ENCODE assay signal across 9 cellular contexts in the genomic region with DNA sequence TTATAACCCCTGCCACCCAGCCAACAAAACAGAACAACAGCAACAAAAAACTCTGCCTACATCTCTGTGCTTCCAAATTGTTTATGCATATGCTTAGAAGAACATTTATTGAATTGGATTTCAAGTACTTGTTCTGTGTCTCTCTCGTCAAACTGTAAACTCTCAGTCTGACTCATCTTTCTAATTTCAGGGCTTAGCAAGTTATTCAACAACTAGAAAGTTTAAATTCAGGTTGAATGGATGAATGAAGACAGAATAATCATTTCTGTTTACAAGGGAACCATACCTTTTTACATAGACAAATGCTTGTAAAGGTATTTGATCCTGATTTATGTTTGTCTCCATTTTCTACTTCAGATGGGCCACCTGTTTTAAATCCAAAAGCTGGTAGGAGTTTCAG. TPM values are rescaled to one million over a fixed set of nuclear protein-coding genes. Genes with fewer than 3 reads are reported as not detected.
A peak's percentile ranks its signal among the peaks of the same experiment; 100 is the strongest.
DNase-seq lines count a peak whose midpoint lies in the region; ATAC-seq and TF ChIP-seq lines count a peak whose summit lies in the region.
"Had no signal": no experiment of that assay in that cellular context is flagged by ENCODE, and none has a peak within 500 bp of the region (broad histone marks: within the 10 kb centered on the region; RNA-seq: fewer than 3 reads in every experiment).

No MANE protein-coding gene starts in this region.

- H3K4me1 Mint-ChIP-seq in Caco-2 (ENCODE audit: low read depth, unreplicated experiment): peaks cover 17% of the 10 kb centered on the region

- H3K27me3 ChIP-seq in Caco-2 (replicated peaks; ENCODE audit: control insufficient read depth, insufficient read depth, low read length) (no peaks in the 10 kb centered on the region), esophagus squamous epithelium (peaks cover 0 to 26% (median 0%) of the 10 kb centered on the region in 4 donors), thyroid gland (no peaks in the 10 kb centered on the region)

- TF ChIP-seq POLR2A in esophagus squamous epithelium (IDR thresholded peaks at IDR 0.05) (no peak), thyroid gland (IDR thresholded peaks at IDR 0.05) (no peak)

- no peak for TF ChIP-seq CTCF in Caco-2 (IDR thresholded peaks at IDR 0.05; ENCODE audit: insufficient read depth in 1 of 2, low read depth in 1 of 2, low read length in 1 of 2, severe bottlenecking in 1 of 2, unreplicated experiment in 1 of 2)
- no peak for TF ChIP-seq CTCF in esophagus squamous epithelium (IDR thresholded peaks at IDR 0.05)
- TF ChIP-seq CTCF in thyroid gland (IDR thresholded peaks at IDR 0.05): no peak

- intact Hi-C loops in Caco-2 (cut with micrococcal nuclease; ENCODE audit: unreplicated experiment): loop anchor here (2.0 kb wide), 1 partner anchor 53 kb away; no protein-coding TSS in a partner anchor
- intact Hi-C loops in esophagus squamous epithelium (cut with DNase I): no loop called here
- intact Hi-C loops in thyroid gland (cut with DNase I): no loop called here

- H3K27ac Mint-ChIP-seq in Caco-2 (ENCODE audit: unreplicated experiment): no peak overlapping the region

- no peaks in the 10 kb centered on the region for H3K9me3 ChIP-seq in Caco-2
- H3K9me3 ChIP-seq in esophagus squamous epithelium: no peaks in the 10 kb centered on the region
- H3K9me3 ChIP-seq in thyroid gland: no peaks in the 10 kb centered on the region

- ATAC-seq in GM19043 (IDR thresholded peaks at IDR 0.05; ENCODE audit: low read depth, unreplicated experiment): peak; percentile 44
- ATAC-seq in HG03342 (IDR thresholded peaks at IDR 0.05; ENCODE audit: unreplicated experiment): peak; percentile 31

- POLR2A ChIA-PET in Caco-2 (lab: Charles Lee): interaction anchor here (0.6 kb wide), 1 partner anchor 39 kb away, joined by 3 read pairs; no protein-coding TSS in a partner anchor

- BruUV-seq in Caco-2 (replicated peaks; lab: Mats Ljungman, UMichigan): no TSS peak

- H3K4me1 ChIP-seq in Caco-2: peaks cover 17% of the 10 kb centered on the region
- H3K4me1 ChIP-seq in esophagus squamous epithelium: peaks cover 9 to 59% (median 27%) of the 10 kb centered on the region in 3 donors
- peaks cover 0 to 23% of the 10 kb centered on the region in 2 donors for H3K4me1 ChIP-seq in thyroid gland

- no peaks in the 10 kb centered on the region for H3K9me3 Mint-ChIP-seq in Caco-2 (ENCODE audit: unreplicated experiment)

- H3K27ac ChIP-seq in esophagus squamous epithelium (peak overlapping the region in 2 of 4 donors; percentile 93 to 94), thyroid gland (no peak overlapping the region)

- CTCF ChIA-PET in Caco-2 (lab: Charles Lee): no interaction called here

- H3K36me3 ChIP-seq in Caco-2 (ENCODE audit: control insufficient read depth, insufficient read depth, low read length): no peaks in the 10 kb centered on the region
- no peaks in the 10 kb centered on the region for H3K36me3 ChIP-seq in esophagus squamous epithelium
- no peaks in the 10 kb centered on the region for H3K36me3 ChIP-seq in thyroid gland

- H3K4me3 ChIP-seq in Caco-2 (ENCODE audit: low read depth, low read length) (no peak overlapping the region), esophagus squamous epithelium (no peak overlapping the region), thyroid gland (replicated peaks in 1 of 3) (no peak overlapping the region)

- H3K4me3 Mint-ChIP-seq in Caco-2 (ENCODE audit: unreplicated experiment): peak overlapping the region; percentile 85

- DNase-seq in Caco-2 (no peak), glomerular visceral epithelial cell (ENCODE audit: extremely low spot score) (peak; percentile 9), esophagus squamous epithelium (lab: John Stamatoyannopoulos, UW) (no peak), NCI-H2227 (lab: John Stamatoyannopoulos, UW; ENCODE audit: unreplicated experiment) (no peak), thyroid gland (no peak), cortex of kidney (lab: John Stamatoyannopoulos, UW) (no peak)
- DNase-seq: amygdala had no signal

- no peaks in the 10 kb centered on the region for H3K36me3 Mint-ChIP-seq in Caco-2 (ENCODE audit: insufficient read depth, unreplicated experiment)

- 7 to 24% methylated on average over 1 of the region's 1 CpG for WGBS in esophagus squamous epithelium, 2 donors
- 67 to 75% methylated on average over 1 of the region's 1 CpG for WGBS in thyroid gland, 2 donors

- H3K27me3 Mint-ChIP-seq in Caco-2 (ENCODE audit: insufficient read depth, unreplicated experiment): peaks cover 10% of the 10 kb centered on the region

RNA-seq across cellular contexts. Expression of a gene that starts 1.5 kb away (rescaled TPM):
- total RNA-seq in Caco-2 (2022): 27.4 and 29.6 TPM in 2 replicates
- total RNA-seq in esophagus squamous epithelium: 10 to 100 TPM; 27.3 to 43.9 (median 34.4) TPM
- total RNA-seq in thyroid gland: 10 to 100 TPM; 55.8 to 82.0 (median 57.7) TPM

RNA-seq across cellular contexts. Expression of a gene that starts 39.6 kb away (rescaled TPM):
- 149 and 152 TPM in 2 replicates for total RNA-seq in Caco-2 (2022)
- 100 to 1,000 TPM; 191 to 525 (median 339) TPM for total RNA-seq in esophagus squamous epithelium
- total RNA-seq in thyroid gland: 100 to 1,000 TPM; 367 to 562 (median 504) TPM
